Comparison of ENCODE assay signal across 8 cellular contexts in the genomic region with DNA sequence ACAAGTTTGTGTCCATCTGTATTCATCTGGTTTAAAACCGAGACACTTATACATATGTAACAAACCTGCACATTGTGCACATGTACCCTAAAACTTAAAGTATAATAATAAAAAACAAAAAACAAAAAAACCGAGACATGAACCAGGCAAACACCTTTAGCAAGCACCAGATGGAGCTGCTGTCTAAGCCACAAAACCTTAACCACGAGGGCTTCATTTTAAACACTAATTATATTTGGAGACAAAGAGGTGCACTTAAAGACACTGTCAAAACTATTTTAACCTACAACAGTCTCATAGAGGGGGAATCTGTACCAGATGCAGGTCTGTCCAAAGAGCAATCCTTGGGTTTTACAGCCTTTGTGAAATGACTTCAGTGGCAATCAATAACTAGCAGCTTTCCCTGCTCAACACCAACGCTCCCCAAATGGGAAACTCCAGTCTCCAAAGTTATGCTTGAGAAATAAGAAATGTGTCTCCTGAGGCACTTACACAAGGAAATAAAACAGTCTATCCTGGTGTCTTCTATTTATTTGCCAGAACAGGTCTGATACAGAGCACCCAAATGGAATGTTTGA.
DNase-seq lines count a peak whose midpoint lies in the region; ATAC-seq, FAIRE-seq and TF ChIP-seq lines count a peak whose summit lies in the region.

No MANE protein-coding gene starts in this region.

- no peak overlapping the region for H3K23ac ChIP-seq in mesendoderm (ENCODE audit: low read length)

- H3K18ac ChIP-seq in mesendoderm (ENCODE audit: low read length) = no peak overlapping the region

- no CpG with 5 or more reads among the region's 4 CpGs for WGBS in mesendoderm (ENCODE audit: extremely low coverage, insufficient coverage, low lambda C conversion rate)

- no peaks in the 10 kb centered on the region for H3K9me3 ChIP-seq in colonic mucosa

- peak overlapping the region; percentile 9 for H3K27ac ChIP-seq in colonic mucosa
- no peak overlapping the region for H3K27ac ChIP-seq in mesendoderm (ENCODE audit: low read depth, low read length)

- no peak overlapping the region for H3K9ac ChIP-seq in colonic mucosa (ENCODE audit: low read depth in 2 of 2, low read length in 2 of 2)
- H3K9ac ChIP-seq in mesendoderm (ENCODE audit: low read length) = no peak overlapping the region

- peak; percentile 42 for TF ChIP-seq CTCF in colonic mucosa (IDR thresholded peaks at IDR 0.05)

- no peak overlapping the region for H4K8ac ChIP-seq in mesendoderm (ENCODE audit: low read depth, low read length)

- peak overlapping the region; percentile 38 for H2BK120ac ChIP-seq in mesendoderm (ENCODE audit: low read depth, low read length)

- H3K4me2 ChIP-seq in mesendoderm (ENCODE audit: low read length) = no peak overlapping the region

- H3K36me3 ChIP-seq in colonic mucosa (no peaks in the 10 kb centered on the region), mesendoderm (ENCODE audit: control insufficient read depth, insufficient read depth, low read length) (no peaks in the 10 kb centered on the region)

- H3K4me3 ChIP-seq in colonic mucosa (no peak overlapping the region), mesendoderm (ENCODE audit: low read length) (no peak overlapping the region)

- no peak for FAIRE-seq in urothelium cell line (lab: Jason Lieb, UNC)

- no peak for ATAC-seq in HG03460 (IDR thresholded peaks at IDR 0.05; ENCODE audit: unreplicated experiment)

- no peak overlapping the region for H2AK5ac ChIP-seq in mesendoderm (ENCODE audit: low read length)

- H4K5ac ChIP-seq in mesendoderm (ENCODE audit: low read length) = no peak overlapping the region

- H3K4me1 ChIP-seq in colonic mucosa = no peaks in the 10 kb centered on the region
- H3K4me1 ChIP-seq in mesendoderm (ENCODE audit: control insufficient read depth, low read depth, low read length) = no peaks in the 10 kb centered on the region

- H3K79me1 ChIP-seq in mesendoderm (ENCODE audit: low read length) = no peaks in the 10 kb centered on the region

- no peak overlapping the region for H2BK5ac ChIP-seq in mesendoderm (ENCODE audit: low read length)

- H3K27me3 ChIP-seq in colonic mucosa = no peaks in the 10 kb centered on the region
- no peaks in the 10 kb centered on the region for H3K27me3 ChIP-seq in mesendoderm (ENCODE audit: insufficient read depth, low read length, poor library complexity)

- H3K4ac ChIP-seq in mesendoderm (ENCODE audit: low read depth, low read length) = no peak overlapping the region

- peak; percentile 7 for DNase-seq in NCI-H748 (lab: John Stamatoyannopoulos, UW; ENCODE audit: unreplicated experiment)
- DNase-seq in NCI-H748 treated with DMSO at 0.1 percent for 48 hours (lab: John Stamatoyannopoulos, UW) = no peak
- peak; percentile 76 for DNase-seq in NCI-H82 (lab: John Stamatoyannopoulos, UW)
- no peak for DNase-seq in colonic mucosa
- DNase-seq in mesendoderm = peak; percentile 32
- no peak for DNase-seq in urothelium cell line (ENCODE audit: low spot score)
- DNase-seq in NCI-H774 (lab: John Stamatoyannopoulos, UW) = no peak

- intact Hi-C loops in colonic mucosa (cut with DNase I) = loop anchor here (10.0 kb wide), 1 partner anchor 308 kb away; no protein-coding TSS in a partner anchor

- H3K56ac ChIP-seq in mesendoderm (ENCODE audit: low read length) = no peak overlapping the region

- no peaks in the 10 kb centered on the region for H3K79me2 ChIP-seq in mesendoderm (ENCODE audit: control insufficient read depth, insufficient read depth, low read length)

- no peak overlapping the region for H2BK15ac ChIP-seq in mesendoderm (replicated peaks; ENCODE audit: low read depth)

Comparison
In these comparisons a context has a peak if more than half of its experiments do, and no peak if none do; other contexts are left out.
1. DNase-seq: peak in NCI-H748 (single experiment), NCI-H82 (single experiment) and mesendoderm (single experiment); none in NCI-H748 treated with DMSO at 0.1 percent for 48 hours (single experiment), colonic mucosa (single experiment), urothelium cell line (single experiment) and NCI-H774 (single experiment).